16 cellular contexts compared by ENCODE assay signal in genomic region chr5:98816574-98817222, GRCh38. TPM values are rescaled to one million over a fixed set of nuclear protein-coding genes. Genes with fewer than 3 reads are reported as not detected.
DNase-seq lines count a peak whose midpoint lies in the region; ATAC-seq and TF ChIP-seq lines count a peak whose summit lies in the region.
"Had no signal": no experiment of that assay in that cellular context is flagged by ENCODE, and none has a peak within 500 bp of the region (broad histone marks: within the 10 kb centered on the region; RNA-seq: fewer than 3 reads in every experiment).

No MANE protein-coding gene starts in this region.

- ATAC-seq in GM18511 (IDR thresholded peaks at IDR 0.05; ENCODE audit: unreplicated experiment), result no peak

- H3K4me2 ChIP-seq in hepatocyte, result no peak overlapping the region

- DNase-seq in COR-L47 (lab: John Stamatoyannopoulos, UW), result peak; percentile 51
- DNase-seq in SHP77 (lab: John Stamatoyannopoulos, UW), result peak; percentile 42 to 66
- peak; percentile 20 for DNase-seq in hepatocyte (ENCODE audit: low spot score)
- no peak for DNase-seq in HPDE6-E6E7 (ENCODE audit: extremely low spot score)
- no peak for DNase-seq in amniotic stem cell (lab: John Stamatoyannopoulos, UW)
- no peak for DNase-seq in T-helper 9 cell
- DNase-seq: activated CD4-positive, alpha-beta T cell treated with anti-CD3 and anti-CD28 coated beads for 48 hours; activated naive CD8-positive, alpha-beta T cell treated with anti-CD3 and anti-CD28 coated beads for 36 hours; central memory CD4-positive, alpha-beta T cell; H7; mesenchymal stem cell; stimulated activated CD4-positive, alpha-beta T cell treated with anti-CD3 and anti-CD28 coated beads, Interleukin-2, amount 100 ng/mL, for 24 hours had no signal

- no peaks in the 10 kb centered on the region for H3K4me1 ChIP-seq in hepatocyte (ENCODE audit: insufficient read depth)
- H3K4me1 ChIP-seq: right atrium auricular region, tibial nerve had no signal

- no peaks in the 10 kb centered on the region for H4K20me1 ChIP-seq in hepatocyte (ENCODE audit: insufficient read depth, poor library complexity, severe bottlenecking)

- H3K79me2 ChIP-seq in hepatocyte, result no peaks in the 10 kb centered on the region

- 81% methylated on average over 6 of the region's 6 CpGs for WGBS in hepatocyte (ENCODE audit: low lambda C conversion rate, missing lambda C conversion rate)

- no peak for TF ChIP-seq CTCF in hepatocyte (IDR thresholded peaks at IDR 0.05; ENCODE audit: poor library complexity)

- H3K4me3 ChIP-seq in hepatocyte, result no peak overlapping the region
- H3K4me3 ChIP-seq: right atrium auricular region, tibial nerve had no signal

- H3K9me2 ChIP-seq in hepatocyte (replicated peaks; ENCODE audit: insufficient read depth), result no peaks in the 10 kb centered on the region

- no peaks in the 10 kb centered on the region for H3K27me3 ChIP-seq in hepatocyte
- H3K27me3 ChIP-seq: right atrium auricular region, tibial nerve had no signal

- no peaks in the 10 kb centered on the region for H3K9me3 ChIP-seq in hepatocyte (ENCODE audit: low read depth)

- no peaks in the 10 kb centered on the region for H3K36me3 ChIP-seq in hepatocyte (replicated peaks; ENCODE audit: insufficient read depth, low read depth)
- H3K36me3 ChIP-seq: right atrium auricular region, tibial nerve had no signal

- TF ChIP-seq EP300 in Ishikawa (IDR thresholded peaks at IDR 0.05; ENCODE audit: borderline replicate concordance), result no peak

- no peak for TF ChIP-seq RAD21 in Ishikawa (IDR thresholded peaks at IDR 0.05; ENCODE audit: low read depth)

- no peak overlapping the region for H3K27ac ChIP-seq in hepatocyte
- H3K27ac ChIP-seq: right atrium auricular region, tibial nerve had no signal

- H2AFZ ChIP-seq in hepatocyte, result no peak overlapping the region

TF ChIP-seq in Ishikawa, 13 proteins besides CTCF, POLR2A, EP300 and RAD21:
- TF ChIP-seq NFIC (IDR thresholded peaks at IDR 0.05), result peak; percentile 24; the same call in 1 of the 2 replicates
- TF ChIP-seq FOXM1 (IDR thresholded peaks at IDR 0.05; ENCODE audit: borderline replicate concordance, low read depth), result no peak
- TF ChIP-seq EGR1 (IDR thresholded peaks at IDR 0.05), result no peak

RNA-seq across cellular contexts. Expression of gene RGMB, which starts 43.2 kb away (rescaled TPM):
- 10.5 and 11.6 TPM in 2 replicates for total RNA-seq in hepatocyte
- 6.8 and 8.4 TPM in 2 replicates for polyA plus RNA-seq in hepatocyte

Comparison
In these comparisons a context has a peak if more than half of its experiments do, and no peak if none do; other contexts are left out.
1. DNase-seq: peak in COR-L47 (single experiment), SHP77 (2 of 2) and hepatocyte (single experiment); none in HPDE6-E6E7 (single experiment), amniotic stem cell (single experiment) and T-helper 9 cell (single experiment).